Comparison of ENCODE assay signal across 21 cellular contexts in genomic region chr18:78661316-78661715, GRCh38.
A peak's percentile ranks its signal among the peaks of the same experiment; 100 is the strongest.
DNase-seq lines count a peak whose midpoint lies in the region; ATAC-seq, FAIRE-seq and TF ChIP-seq lines count a peak whose summit lies in the region.
"Had no signal": no experiment of that assay in that cellular context is flagged by ENCODE, and none has a peak within 500 bp of the region (broad histone marks: within the 10 kb centered on the region; RNA-seq: fewer than 3 reads in every experiment).

No MANE protein-coding gene starts in this region.

- H4K20me1 ChIP-seq in H1 (replicated peaks in 1 of 2; ENCODE audit: control insufficient read depth in 1 of 2, insufficient read depth in 2 of 2, low read length in 2 of 2): no peaks in the 10 kb centered on the region
- H4K20me1 ChIP-seq: BLaER1 treated with 17β-estradiol and CSF1 and Interleukin-3, amounts not matched to agents 10 nM and 100 nM had no signal

- H3K9me3 Mint-ChIP-seq in natural killer cell treated with Interleukin-12 subunit alpha and Interleukin-12 subunit beta and Interleukin-15 and Interleukin-18, amount 100 ng/mL, for 72 hours: no peaks in the 10 kb centered on the region
- no peaks in the 10 kb centered on the region for H3K9me3 Mint-ChIP-seq in natural killer cell
- H3K9me3 Mint-ChIP-seq: CD8-positive, alpha-beta T cell had no signal

- H4K5ac ChIP-seq in H1 (ENCODE audit: insufficient read length, low read depth, low read length): no peak overlapping the region

- H2AFZ ChIP-seq in H1 (ENCODE audit: low read length): no peak overlapping the region

- peak overlapping the region; percentile 81; the same call in 1 of the 2 replicates for H2BK15ac ChIP-seq in H1 (ENCODE audit: low read length)

- no peak for ATAC-seq in natural killer cell treated with Interleukin-12 subunit alpha and Interleukin-12 subunit beta and Interleukin-15 and Interleukin-18, amount 100 ng/mL, for 72 hours
- no peak for ATAC-seq in natural killer cell
- no peak for ATAC-seq in GM19397 (IDR thresholded peaks at IDR 0.05; ENCODE audit: unreplicated experiment)
- ATAC-seq: A549; CD8-positive, alpha-beta T cell had no signal

- H4K91ac ChIP-seq in H1 (replicated peaks; ENCODE audit: insufficient read length, low read length): no peak overlapping the region

- no peaks in the 10 kb centered on the region for H3K27me3 ChIP-seq in H1 (replicated peaks in 1 of 4; ENCODE audit: control insufficient read depth in 3 of 4, extremely low read depth in 1 of 4, insufficient read depth in 3 of 4, low read length in 3 of 4)
- H3K27me3 ChIP-seq: BLaER1 treated with 17β-estradiol and CSF1 and Interleukin-3, amounts not matched to agents 10 nM and 100 nM had no signal

- no peaks in the 10 kb centered on the region for H3K36me3 Mint-ChIP-seq in natural killer cell treated with Interleukin-12 subunit alpha and Interleukin-12 subunit beta and Interleukin-15 and Interleukin-18, amount 100 ng/mL, for 72 hours
- no peaks in the 10 kb centered on the region for H3K36me3 Mint-ChIP-seq in natural killer cell
- H3K36me3 Mint-ChIP-seq: CD8-positive, alpha-beta T cell had no signal

- H3K79me1 ChIP-seq in H1 (ENCODE audit: low read depth, low read length): peaks cover 2% of the 10 kb centered on the region; the same call in 1 of the 2 replicates

- TF ChIP-seq CTCF in natural killer cell (IDR thresholded peaks at IDR 0.05) (no peak), H1 (IDR thresholded peaks at IDR 0.05; ENCODE audit: control extremely low read depth in 1 of 3, insufficient read depth in 1 of 3, low read depth in 1 of 3, low read length in 3 of 3) (no peak)

- TF ChIP-seq POLR2A in H1 (IDR thresholded peaks at IDR 0.05; ENCODE audit: control extremely low read depth in 1 of 2, low read depth in 2 of 2, low read length in 2 of 2): no peak

- H2BK120ac ChIP-seq in H1 (replicated peaks; ENCODE audit: low read depth, low read length): no peak overlapping the region

- TF ChIP-seq EP300 in H1 (IDR thresholded peaks at IDR 0.05; ENCODE audit: borderline replicate concordance in 1 of 2, low read depth in 2 of 2, low read length in 2 of 2): no peak

- peaks cover 0 to 2% of the 10 kb centered on the region in 2 donors for H3K4me1 Mint-ChIP-seq in natural killer cell treated with Interleukin-12 subunit alpha and Interleukin-12 subunit beta and Interleukin-15 and Interleukin-18, amount 100 ng/mL, for 72 hours (ENCODE audit: low read depth in 2 of 2)
- peaks cover 0 to 5% of the 10 kb centered on the region in 2 donors for H3K4me1 Mint-ChIP-seq in natural killer cell
- H3K4me1 Mint-ChIP-seq: B cell had no signal

- no peak overlapping the region for H3K23ac ChIP-seq in H1 (ENCODE audit: insufficient read length)

- no peak overlapping the region for H2BK12ac ChIP-seq in H1 (ENCODE audit: low read depth, low read length)

- WGBS in H1 (ENCODE audit: extremely low coverage in 1 of 2, insufficient coverage in 1 of 2, insufficient read length in 1 of 2, insufficient replicate concordance in 2 of 2, low coverage in 1 of 2, low lambda C conversion rate in 2 of 2, missing lambda C conversion rate in 1 of 2), 2 experiments: 83% methylated on average over 9 of the region's 9 CpGs; no CpG with 5 or more reads in 1 of the 2 experiments

- no peak overlapping the region for H3K27ac Mint-ChIP-seq in natural killer cell treated with Interleukin-12 subunit alpha and Interleukin-12 subunit beta and Interleukin-15 and Interleukin-18, amount 100 ng/mL, for 72 hours
- H3K27ac Mint-ChIP-seq in natural killer cell: no peak overlapping the region
- H3K27ac Mint-ChIP-seq: B cell; CD4-positive, alpha-beta T cell; CD8-positive, alpha-beta T cell had no signal

- CTCF ChIA-PET in H1 (lab: Charles Lee; ENCODE audit: partially characterized antibody): interaction anchor here (0.9 to 2.1 kb wide), 7 partner anchors 18 to 325 kb away, joined by 3 to 10 read pairs (median 4); no protein-coding TSS in a partner anchor

- H3K18ac ChIP-seq in H1 (ENCODE audit: extremely low read depth, low read length): no peak overlapping the region

- H3K9me3 ChIP-seq in H1 (ENCODE audit: insufficient read depth in 2 of 2, low read depth in 1 of 2, low read length in 1 of 2): peaks cover 3 to 4% of the 10 kb centered on the region in 2 experiments; a peak in 2 of 4 replicates
- H3K9me3 ChIP-seq: A549, Caco-2 had no signal

- H3K9ac ChIP-seq in H1 (replicated peaks in 1 of 4; ENCODE audit: extremely low read depth in 1 of 4, low read depth in 3 of 4, low read length in 3 of 4): no peak overlapping the region
- H3K9ac ChIP-seq: BLaER1 treated with 17β-estradiol and CSF1 and Interleukin-3, amounts not matched to agents 10 nM and 100 nM had no signal

- H3K27ac ChIP-seq in H1 (ENCODE audit: low read depth, low read length): no peak overlapping the region
- H3K27ac ChIP-seq: 22Rv1; A549; BLaER1 treated with 17β-estradiol and CSF1 and Interleukin-3, amounts not matched to agents 10 nM and 100 nM; C4-2B had no signal

- DNase-seq in natural killer cell treated with Interleukin-12 subunit alpha and Interleukin-12 subunit beta and Interleukin-15 and Interleukin-18, amount 100 ng/mL, for 72 hours (ENCODE audit: low spot score): peak; percentile 47
- no peak for DNase-seq in natural killer cell
- no peak for DNase-seq in H1 (ENCODE audit: low read depth in 1 of 2, low spot score in 2 of 2)
- DNase-seq in posterior vena cava (ENCODE audit: low spot score): peak; percentile 67
- no peak for DNase-seq in SK-N-DZ (ENCODE audit: low spot score)
- DNase-seq: AML-193; Caco-2; Calu3; CD4-positive, alpha-beta T cell; CD8-positive, alpha-beta T cell; DMS79 treated with DMSO at 0.1 percent for 48 hours; GF-D8 had no signal

- no peak overlapping the region for H3K4ac ChIP-seq in H1 (replicated peaks; ENCODE audit: insufficient read length, low read depth, low read length)

- H3K4me1 ChIP-seq in H1 (replicated peaks in 1 of 4; ENCODE audit: control insufficient read depth in 3 of 4, insufficient read depth in 4 of 4, low read length in 3 of 4): no peaks in the 10 kb centered on the region
- H3K4me1 ChIP-seq: A549; BLaER1 treated with 17β-estradiol and CSF1 and Interleukin-3, amounts not matched to agents 10 nM and 100 nM; Caco-2 had no signal

- intact Hi-C loops in natural killer cell (cut with micrococcal nuclease) (no loop called here), posterior vena cava (cut with DNase I) (no loop called here)

- peaks cover 0 to 13% of the 10 kb centered on the region in 2 donors for H3K27me3 Mint-ChIP-seq in natural killer cell treated with Interleukin-12 subunit alpha and Interleukin-12 subunit beta and Interleukin-15 and Interleukin-18, amount 100 ng/mL, for 72 hours
- H3K27me3 Mint-ChIP-seq in natural killer cell (ENCODE audit: low read depth in 2 of 2): peaks cover 9 to 11% of the 10 kb centered on the region in 2 donors

- FAIRE-seq in H1 (lab: Jason Lieb, UNC): no peak
- FAIRE-seq: A549, D721Med, G401.6, GM12891 had no signal

- POLR2A ChIA-PET in H1 (lab: Charles Lee; ENCODE audit: partially characterized antibody): no interaction called here

- H3K4me3 ChIP-seq in H1 (ENCODE audit: extremely low read depth in 1 of 4, insufficient read depth in 2 of 4, low read depth in 3 of 4, low read length in 4 of 4): no peak overlapping the region
- H3K4me3 ChIP-seq: A549; BLaER1 treated with 17β-estradiol and CSF1 and Interleukin-3, amounts not matched to agents 10 nM and 100 nM had no signal

- no peaks in the 10 kb centered on the region for H3K23me2 ChIP-seq in H1 (ENCODE audit: low read depth, low read length)

- H3K79me2 ChIP-seq in H1 (ENCODE audit: control insufficient read depth in 1 of 2, insufficient read depth in 2 of 2, low read length in 2 of 2): no peaks in the 10 kb centered on the region

- TF ChIP-seq RAD21 in H1 (IDR thresholded peaks at IDR 0.05 in 1 of 2, conservative IDR thresholded peaks at IDR 0.05 in 1 of 2; ENCODE audit: low read depth in 2 of 2, low read length in 2 of 2): no peak

- no peak overlapping the region for H2BK5ac ChIP-seq in H1 (ENCODE audit: low read depth, low read length)

- no peak overlapping the region for H3K4me2 ChIP-seq in H1 (ENCODE audit: insufficient read depth in 1 of 2, low read depth in 2 of 2, low read length in 2 of 2)
- H3K4me2 ChIP-seq: A549; BLaER1 treated with 17β-estradiol and CSF1 and Interleukin-3, amounts not matched to agents 10 nM and 100 nM had no signal

- peak overlapping the region; percentile 28; the same call in 1 of the 2 replicates for H4K8ac ChIP-seq in H1 (ENCODE audit: extremely low read depth, insufficient read depth, low read length)

- no peak overlapping the region for H3K14ac ChIP-seq in H1 (ENCODE audit: insufficient read length)

- no peak overlapping the region for H2AK5ac ChIP-seq in H1 (ENCODE audit: low read depth, low read length)

- no peak overlapping the region for H3K56ac ChIP-seq in H1 (replicated peaks; ENCODE audit: insufficient read length, low read depth, low read length)

- no peak overlapping the region for H2BK20ac ChIP-seq in H1 (ENCODE audit: low read length)

- no peaks in the 10 kb centered on the region for H3K36me3 ChIP-seq in H1 (ENCODE audit: control insufficient read depth in 2 of 4, insufficient read depth in 4 of 4, low read length in 3 of 4)
- H3K36me3 ChIP-seq: BLaER1 treated with 17β-estradiol and CSF1 and Interleukin-3, amounts not matched to agents 10 nM and 100 nM had no signal

- H3K4me3 Mint-ChIP-seq in natural killer cell treated with Interleukin-12 subunit alpha and Interleukin-12 subunit beta and Interleukin-15 and Interleukin-18, amount 100 ng/mL, for 72 hours: no peak overlapping the region
- no peak overlapping the region for H3K4me3 Mint-ChIP-seq in natural killer cell
- H3K4me3 Mint-ChIP-seq: B cell; CD4-positive, alpha-beta T cell; CD8-positive, alpha-beta T cell had no signal

TF ChIP-seq in H1, 55 proteins besides CTCF, POLR2A, EP300 and RAD21:
- TF ChIP-seq KDM4A (IDR thresholded peaks at IDR 0.05; ENCODE audit: low read depth, low read length, severe bottlenecking) (no peak), NANOG (IDR thresholded peaks at IDR 0.05; ENCODE audit: insufficient read depth, low read depth, low read length, poor library complexity, severe bottlenecking) (no peak), POLR2AphosphoS5 (IDR thresholded peaks at IDR 0.05; ENCODE audit: low read depth, low read length) (no peak), CBX5 (IDR thresholded peaks at IDR 0.05; ENCODE audit: low read depth, low read length) (no peak), TAF7 (optimal IDR thresholded peaks at IDR 0.05; ENCODE audit: borderline replicate concordance, low read depth, low read length) (no peak), KDM5A (IDR thresholded peaks at IDR 0.05; ENCODE audit: low read length) (no peak), JUN (IDR thresholded peaks at IDR 0.05; ENCODE audit: low read depth, low read length) (no peak), CBX8 (IDR thresholded peaks at IDR 0.05; ENCODE audit: borderline replicate concordance, low read depth, low read length) (no peak), SIRT6 (IDR thresholded peaks at IDR 0.05; ENCODE audit: low read length) (no peak), TCF12 (IDR thresholded peaks at IDR 0.05; ENCODE audit: low read depth, low read length) (no peak), TAF1 (IDR thresholded peaks at IDR 0.05; ENCODE audit: low read depth, low read length) (no peak), SUZ12 (IDR thresholded peaks at IDR 0.05; ENCODE audit: low read length) (no peak)

Comparison
In these comparisons a context has a peak if more than half of its experiments do, and no peak if none do; other contexts are left out.
1. DNase-seq: peak in natural killer cell treated with Interleukin-12 subunit alpha and Interleukin-12 subunit beta and Interleukin-15 and Interleukin-18, amount 100 ng/mL, for 72 hours (single experiment) and posterior vena cava (single experiment); none in natural killer cell (single experiment), H1 (0 of 2) and SK-N-DZ (single experiment).